In the genomic region with DNA sequence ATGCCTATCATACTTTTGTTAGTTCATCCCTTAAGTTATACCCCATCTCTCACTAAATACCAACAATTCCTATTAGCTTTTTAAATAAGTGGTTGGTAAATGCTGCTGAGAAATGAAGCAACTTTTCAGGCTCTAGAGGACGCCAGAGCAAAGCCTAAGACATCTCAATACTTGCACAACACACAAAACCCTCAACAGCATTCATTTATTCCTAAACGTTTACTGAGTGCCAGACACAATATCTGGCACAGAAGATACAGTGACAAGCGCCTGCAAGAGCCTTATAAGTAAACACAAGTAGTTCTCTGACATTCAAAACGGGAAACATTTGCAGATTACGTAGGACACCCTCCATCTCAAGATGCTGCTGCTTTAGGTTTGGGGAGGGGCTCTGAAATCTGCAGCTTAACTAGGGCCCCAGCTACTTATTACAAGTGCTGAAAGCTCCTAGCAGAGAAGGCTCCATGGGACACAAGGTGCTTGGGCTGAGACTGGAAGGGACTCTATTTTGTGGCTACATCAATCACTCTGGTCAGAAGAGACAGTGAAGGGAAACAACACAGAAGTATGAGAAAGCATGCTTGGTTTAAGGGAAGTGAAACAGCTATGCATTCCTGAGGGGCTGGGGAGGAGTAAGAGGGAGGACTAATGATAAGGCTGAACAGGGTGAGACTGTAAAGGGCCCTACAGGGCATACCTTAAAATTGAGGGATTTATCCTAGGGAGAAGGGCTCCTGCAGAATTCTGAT, we compare ENCODE assay signal across 8 cellular contexts.
A peak's percentile ranks its signal among the peaks of the same experiment; 100 is the strongest.
DNase-seq lines count a peak whose midpoint lies in the region; ATAC-seq and TF ChIP-seq lines count a peak whose summit lies in the region.

No MANE protein-coding gene starts in this region.

- H3K4me1 ChIP-seq in OCI-LY7 (ENCODE audit: insufficient read depth, low read length, poor library complexity, severe bottlenecking) (peaks cover 58% of the 10 kb centered on the region), prostate gland (replicated peaks) (no peaks in the 10 kb centered on the region)

- peaks cover 12% of the 10 kb centered on the region for H3K4me1 Mint-ChIP-seq in activated CD8-positive, alpha-beta T cell treated with anti-CD3 and anti-CD28 coated beads, Interleukin-2, amount 10 ng/mL, durations not matched to agents 7 days and 5 days (ENCODE audit: low read depth)
- peaks cover 6% of the 10 kb centered on the region for H3K4me1 Mint-ChIP-seq in activated CD8-positive, alpha-beta T cell treated with anti-CD3 and anti-CD28 coated beads for 36 hours (ENCODE audit: low read depth)
- peaks cover 13% of the 10 kb centered on the region for H3K4me1 Mint-ChIP-seq in stimulated activated effector memory CD8-positive, alpha-beta T cell treated with anti-CD3 and anti-CD28 coated beads, Interleukin-12 subunit alpha, Interleukin-12 subunit beta, amount 100 ng/mL, for 72 hours

- no peaks in the 10 kb centered on the region for H3K9me3 Mint-ChIP-seq in activated CD8-positive, alpha-beta T cell treated with anti-CD3 and anti-CD28 coated beads, Interleukin-2, amount 10 ng/mL, durations not matched to agents 7 days and 5 days (ENCODE audit: insufficient read depth)
- H3K9me3 Mint-ChIP-seq in activated CD8-positive, alpha-beta T cell treated with anti-CD3 and anti-CD28 coated beads for 36 hours, result no peaks in the 10 kb centered on the region
- H3K9me3 Mint-ChIP-seq in stimulated activated effector memory CD8-positive, alpha-beta T cell treated with anti-CD3 and anti-CD28 coated beads, Interleukin-12 subunit alpha, Interleukin-12 subunit beta, amount 100 ng/mL, for 72 hours, result no peaks in the 10 kb centered on the region

- peaks cover 4% of the 10 kb centered on the region for H3K36me3 ChIP-seq in OCI-LY7 (ENCODE audit: insufficient read depth, low read length)
- no peaks in the 10 kb centered on the region for H3K36me3 ChIP-seq in prostate gland

- H2AFZ ChIP-seq in OCI-LY7 (ENCODE audit: low read length), result peak overlapping the region; percentile 74; the same call in 1 of the 2 replicates

- peak overlapping the region; percentile 72 for H3K4me2 ChIP-seq in OCI-LY7 (ENCODE audit: low read length)

- H3K36me3 Mint-ChIP-seq in activated CD8-positive, alpha-beta T cell treated with anti-CD3 and anti-CD28 coated beads, Interleukin-2, amount 10 ng/mL, durations not matched to agents 7 days and 5 days (ENCODE audit: low read depth), result peaks cover 11% of the 10 kb centered on the region
- peaks cover 7% of the 10 kb centered on the region for H3K36me3 Mint-ChIP-seq in activated CD8-positive, alpha-beta T cell treated with anti-CD3 and anti-CD28 coated beads for 36 hours (ENCODE audit: low read depth)
- no peaks in the 10 kb centered on the region for H3K36me3 Mint-ChIP-seq in stimulated activated effector memory CD8-positive, alpha-beta T cell treated with anti-CD3 and anti-CD28 coated beads, Interleukin-12 subunit alpha, Interleukin-12 subunit beta, amount 100 ng/mL, for 72 hours

- H3K27me3 Mint-ChIP-seq in activated CD8-positive, alpha-beta T cell treated with anti-CD3 and anti-CD28 coated beads, Interleukin-2, amount 10 ng/mL, durations not matched to agents 7 days and 5 days (ENCODE audit: low read depth), result no peaks in the 10 kb centered on the region
- no peaks in the 10 kb centered on the region for H3K27me3 Mint-ChIP-seq in activated CD8-positive, alpha-beta T cell treated with anti-CD3 and anti-CD28 coated beads for 36 hours

- no peak for ATAC-seq in activated CD8-positive, alpha-beta T cell treated with anti-CD3 and anti-CD28 coated beads, Interleukin-2, amount 10 ng/mL, durations not matched to agents 7 days and 5 days
- ATAC-seq in activated CD8-positive, alpha-beta T cell treated with anti-CD3 and anti-CD28 coated beads for 36 hours, result no peak
- ATAC-seq in HG02938 (IDR thresholded peaks at IDR 0.05; ENCODE audit: unreplicated experiment) (peak; percentile 82), left lobe of liver (peak; percentile 29)
- ATAC-seq in stimulated activated effector memory CD8-positive, alpha-beta T cell treated with anti-CD3 and anti-CD28 coated beads, Interleukin-12 subunit alpha, Interleukin-12 subunit beta, amount 100 ng/mL, for 72 hours, result no peak

- DNase-seq in activated CD8-positive, alpha-beta T cell treated with anti-CD3 and anti-CD28 coated beads, Interleukin-2, amount 10 ng/mL, durations not matched to agents 7 days and 5 days, result no peak
- DNase-seq in activated CD8-positive, alpha-beta T cell treated with anti-CD3 and anti-CD28 coated beads for 36 hours, result no peak
- DNase-seq in OCI-LY7 (ENCODE audit: low spot score) (peak; percentile 86), left lobe of liver (ENCODE audit: low spot score) (no peak), prostate gland (ENCODE audit: low spot score) (no peak), NCI-H2107 treated with DMSO at 0.1 percent for 48 hours (lab: John Stamatoyannopoulos, UW; ENCODE audit: unreplicated experiment) (no peak)
- no peak for DNase-seq in stimulated activated effector memory CD8-positive, alpha-beta T cell treated with anti-CD3 and anti-CD28 coated beads, Interleukin-12 subunit alpha, Interleukin-12 subunit beta, amount 100 ng/mL, for 72 hours (ENCODE audit: low spot score in 2 of 2)

- no TSS peak for BruUV-seq in OCI-LY7 (replicated peaks; lab: Mats Ljungman, UMichigan)

- H3K27ac ChIP-seq in OCI-LY7 (ENCODE audit: low read depth, low read length, poor library complexity, severe bottlenecking) (peak overlapping the region; percentile 89), prostate gland (no peak overlapping the region)

- CTCF ChIA-PET in activated CD8-positive, alpha-beta T cell treated with anti-CD3 and anti-CD28 coated beads, Interleukin-2, amount 10 ng/mL, durations not matched to agents 7 days and 5 days (lab: Charles Lee), result interaction anchor here (0.6 to 0.9 kb wide), 2 partner anchors 8 to 77 kb away, joined by 3 read pairs; no protein-coding TSS in a partner anchor
- CTCF ChIA-PET in activated CD8-positive, alpha-beta T cell treated with anti-CD3 and anti-CD28 coated beads for 36 hours (lab: Charles Lee), result interaction anchor here (1.0 to 1.3 kb wide), 4 partner anchors 9 to 22 kb away, joined by 3 read pairs; no protein-coding TSS in a partner anchor
- CTCF ChIA-PET in OCI-LY7 (lab: Charles Lee; ENCODE audit: unreplicated experiment), result interaction anchor here (0.6 to 1.4 kb wide), 5 partner anchors 10 to 55 kb away, joined by 3 to 5 read pairs (median 3); no protein-coding TSS in a partner anchor

- TF ChIP-seq POLR2A in prostate gland (IDR thresholded peaks at IDR 0.05), result no peak

- peaks cover 3% of the 10 kb centered on the region; the same call in 1 of the 2 replicates for H3K9me3 ChIP-seq in OCI-LY7 (ENCODE audit: low read length)
- H3K9me3 ChIP-seq in prostate gland, result no peaks in the 10 kb centered on the region

- no peaks in the 10 kb centered on the region for H3K79me2 ChIP-seq in OCI-LY7 (ENCODE audit: insufficient read depth, low read depth, low read length)

- no peaks in the 10 kb centered on the region for H3K27me3 ChIP-seq in prostate gland (replicated peaks; ENCODE audit: insufficient read depth)

- H3K4me3 ChIP-seq in OCI-LY7 (ENCODE audit: low read depth, low read length, poor library complexity, severe bottlenecking) (peak overlapping the region; percentile 45), prostate gland (no peak overlapping the region)

- 28% methylated on average over 5 of the region's 5 CpGs for WGBS in prostate gland

- no peak for TF ChIP-seq CTCF in activated CD8-positive, alpha-beta T cell treated with anti-CD3 and anti-CD28 coated beads for 36 hours (IDR thresholded peaks at IDR 0.05)
- peak; percentile 81 for TF ChIP-seq CTCF in OCI-LY7 (conservative IDR thresholded peaks at IDR 0.05; ENCODE audit: low read length)
- TF ChIP-seq CTCF in prostate gland (IDR thresholded peaks at IDR 0.05), result no peak

- no peaks in the 10 kb centered on the region for H3K9me2 ChIP-seq in OCI-LY7 (ENCODE audit: insufficient read depth, low read length)

- POLR2A ChIA-PET in activated CD8-positive, alpha-beta T cell treated with anti-CD3 and anti-CD28 coated beads, Interleukin-2, amount 10 ng/mL, durations not matched to agents 7 days and 5 days (lab: Charles Lee), result no interaction called here
- POLR2A ChIA-PET in activated CD8-positive, alpha-beta T cell treated with anti-CD3 and anti-CD28 coated beads for 36 hours (lab: Charles Lee), result interaction anchor here (1.0 kb wide), 1 partner anchor 10 kb away, joined by 3 read pairs; no protein-coding TSS in a partner anchor
- POLR2A ChIA-PET in OCI-LY7 (lab: Charles Lee), result interaction anchor here (0.5 to 5.1 kb wide), 15 partner anchors 11 to 932 kb away, joined by 3 to 23 read pairs (median 5); a partner anchor contains a TSS

- H3K4me3 Mint-ChIP-seq in activated CD8-positive, alpha-beta T cell treated with anti-CD3 and anti-CD28 coated beads, Interleukin-2, amount 10 ng/mL, durations not matched to agents 7 days and 5 days, result no peak overlapping the region
- no peak overlapping the region for H3K4me3 Mint-ChIP-seq in activated CD8-positive, alpha-beta T cell treated with anti-CD3 and anti-CD28 coated beads for 36 hours
- no peak overlapping the region for H3K4me3 Mint-ChIP-seq in stimulated activated effector memory CD8-positive, alpha-beta T cell treated with anti-CD3 and anti-CD28 coated beads, Interleukin-12 subunit alpha, Interleukin-12 subunit beta, amount 100 ng/mL, for 72 hours

- intact Hi-C loops in activated CD8-positive, alpha-beta T cell treated with anti-CD3 and anti-CD28 coated beads for 36 hours (cut with micrococcal nuclease), result no loop called here
- intact Hi-C loops in OCI-LY7 (cut with micrococcal nuclease; ENCODE audit: unreplicated experiment) (loop anchor here (1.0 to 10.0 kb wide), 6 partner anchors 37 to 1549 kb away; a partner anchor contains a TSS), prostate gland (cut with DNase I) (no loop called here)

- H3K27ac Mint-ChIP-seq in activated CD8-positive, alpha-beta T cell treated with anti-CD3 and anti-CD28 coated beads, Interleukin-2, amount 10 ng/mL, durations not matched to agents 7 days and 5 days, result peak overlapping the region; percentile 8
- no peak overlapping the region for H3K27ac Mint-ChIP-seq in activated CD8-positive, alpha-beta T cell treated with anti-CD3 and anti-CD28 coated beads for 36 hours
- H3K27ac Mint-ChIP-seq in stimulated activated effector memory CD8-positive, alpha-beta T cell treated with anti-CD3 and anti-CD28 coated beads, Interleukin-12 subunit alpha, Interleukin-12 subunit beta, amount 100 ng/mL, for 72 hours, result no peak overlapping the region

- H4K20me1 ChIP-seq in OCI-LY7 (ENCODE audit: insufficient read depth, low read length), result no peaks in the 10 kb centered on the region

Comparison
In these comparisons a context has a peak if more than half of its experiments do, and no peak if none do; other contexts are left out.
1. ATAC-seq: peak in HG02938 (single experiment) and left lobe of liver (single experiment); none in activated CD8-positive, alpha-beta T cell treated with anti-CD3 and anti-CD28 coated beads, Interleukin-2, amount 10 ng/mL, durations not matched to agents 7 days and 5 days (single experiment), activated CD8-positive, alpha-beta T cell treated with anti-CD3 and anti-CD28 coated beads for 36 hours (single experiment) and stimulated activated effector memory CD8-positive, alpha-beta T cell treated with anti-CD3 and anti-CD28 coated beads, Interleukin-12 subunit alpha, Interleukin-12 subunit beta, amount 100 ng/mL, for 72 hours (single experiment).